ENCODE assay signal across 8 cellular contexts in the genomic region with DNA sequence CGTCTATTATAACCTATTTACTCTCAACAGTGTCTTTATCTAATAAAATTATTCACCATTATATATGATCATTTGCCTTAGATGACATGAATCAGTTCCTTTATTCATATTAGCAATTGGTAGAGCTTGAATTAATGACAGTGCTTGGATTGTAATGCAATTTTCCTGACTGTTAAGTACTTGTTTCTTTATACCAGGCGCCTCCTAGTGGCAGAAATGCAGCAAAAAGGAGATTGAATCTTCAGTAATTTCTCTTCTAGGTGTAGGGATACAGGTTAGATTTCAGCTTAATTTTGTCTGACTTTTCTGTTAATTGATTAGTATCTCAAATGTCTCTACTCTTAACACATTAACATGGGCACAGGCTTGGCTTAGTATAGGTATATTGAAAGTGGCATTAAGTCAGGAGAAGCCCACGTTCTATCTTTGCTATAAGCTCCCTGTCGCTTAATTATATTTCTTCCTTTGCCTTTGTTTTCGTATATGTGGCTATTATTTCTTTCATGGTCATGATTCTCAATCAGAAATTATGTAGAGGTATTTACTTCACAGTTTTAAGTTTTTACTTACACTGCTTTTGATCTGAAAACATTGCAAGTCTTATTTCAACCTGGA. TPM values are rescaled to one million over a fixed set of nuclear protein-coding genes. Genes with fewer than 3 reads are reported as not detected.
DNase-seq lines count a peak whose midpoint lies in the region; ATAC-seq, FAIRE-seq and TF ChIP-seq lines count a peak whose summit lies in the region.

No MANE protein-coding gene starts in this region.

- peak; percentile 38 for ATAC-seq in activated T-helper 17 cell treated with anti-CD3 and anti-CD28 coated beads, Interleukin-2, amount 50 U/mL, for 72 hours (replicated peaks)
- ATAC-seq in pancreas, result peak; percentile 68 to 84 (median 82)
- no peak for ATAC-seq in HG02798 (IDR thresholded peaks at IDR 0.05; ENCODE audit: poor library complexity, unreplicated experiment)
- ATAC-seq in GM19395 (IDR thresholded peaks at IDR 0.05; ENCODE audit: unreplicated experiment), result no peak

- TF ChIP-seq CTCF in KMS-11 (conservative IDR thresholded peaks at IDR 0.05; ENCODE audit: low read depth, low read length), result peak; percentile 68
- peak; percentile 53 to 80 (median 69) for TF ChIP-seq CTCF in pancreas (IDR thresholded peaks at IDR 0.05)

- no peak overlapping the region for H2AFZ ChIP-seq in KMS-11 (ENCODE audit: low read depth)

- H3K4me1 ChIP-seq in KMS-11 (ENCODE audit: low read depth, poor library complexity, severe bottlenecking) (no peaks in the 10 kb centered on the region), pancreas (no peaks in the 10 kb centered on the region)

- FAIRE-seq in frontal cortex (lab: Jason Lieb, UNC) (peak; percentile 91), pancreas (lab: Jason Lieb, UNC) (peak; percentile 96)

- intact Hi-C loops in pancreas (cut with DNase I), result loop anchor here in 2 of 3 donors (5.0 to 10.0 kb wide), 2 partner anchors 465 to 467 kb away; no protein-coding TSS in a partner anchor

- H3K27me3 ChIP-seq in KMS-11 (ENCODE audit: insufficient read depth, low read depth) (no peaks in the 10 kb centered on the region), pancreas (peaks cover 0 to 3% (median 0%) of the 10 kb centered on the region in 4 donors)

- H3K36me3 ChIP-seq in KMS-11 (ENCODE audit: insufficient read depth), result no peaks in the 10 kb centered on the region
- no peaks in the 10 kb centered on the region for H3K36me3 ChIP-seq in pancreas

- H3K9ac ChIP-seq in KMS-11, result no peak overlapping the region

- peak; percentile 37 for DNase-seq in Daoy (ENCODE audit: low read depth)
- peak; percentile 79 for DNase-seq in OCI-M1 (lab: John Stamatoyannopoulos, UW)
- DNase-seq in frontal cortex (ENCODE audit: low spot score in 2 of 2), result peak; percentile 38 to 50
- peak in 4 of 6 donors; percentile 39 to 65 (median 52) for DNase-seq in pancreas

- no peaks in the 10 kb centered on the region for H3K9me3 ChIP-seq in pancreas

- no peaks in the 10 kb centered on the region for H3K9me3 Mint-ChIP-seq in activated T-helper 17 cell treated with anti-CD3 and anti-CD28 coated beads, Interleukin-2, amount 50 U/mL, for 72 hours

- no peaks in the 10 kb centered on the region for H4K20me1 ChIP-seq in KMS-11 (ENCODE audit: insufficient read depth)

- no peak overlapping the region for H3K27ac Mint-ChIP-seq in activated T-helper 17 cell treated with anti-CD3 and anti-CD28 coated beads, Interleukin-2, amount 50 U/mL, for 72 hours

- H3K4me2 ChIP-seq in KMS-11, result no peak overlapping the region

- no peaks in the 10 kb centered on the region for H3K79me2 ChIP-seq in KMS-11 (ENCODE audit: insufficient read depth, low read depth)

- peaks cover 9% of the 10 kb centered on the region for H3K27me3 Mint-ChIP-seq in activated T-helper 17 cell treated with anti-CD3 and anti-CD28 coated beads, Interleukin-2, amount 50 U/mL, for 72 hours

- 44 to 53% methylated on average over 5 of the region's 5 CpGs for WGBS in pancreas, 2 donors

- H3K4me3 ChIP-seq in KMS-11 (IDR thresholded peaks at IDR 0.05; ENCODE audit: insufficient read depth, low read depth, low read length), result no peak overlapping the region
- H3K4me3 ChIP-seq in pancreas, result no peak overlapping the region

- H3K27ac ChIP-seq in KMS-11 (no peak overlapping the region), pancreas (no peak overlapping the region)

- H3K36me3 Mint-ChIP-seq in activated T-helper 17 cell treated with anti-CD3 and anti-CD28 coated beads, Interleukin-2, amount 50 U/mL, for 72 hours (ENCODE audit: low read depth), result no peaks in the 10 kb centered on the region

- no peaks in the 10 kb centered on the region for H3K4me1 Mint-ChIP-seq in activated T-helper 17 cell treated with anti-CD3 and anti-CD28 coated beads, Interleukin-2, amount 50 U/mL, for 72 hours

- H3K4me3 Mint-ChIP-seq in activated T-helper 17 cell treated with anti-CD3 and anti-CD28 coated beads, Interleukin-2, amount 50 U/mL, for 72 hours, result no peak overlapping the region

RNA-seq across cellular contexts. Expression of a gene that starts 9.1 kb away (rescaled TPM):
- total RNA-seq in Daoy (2014; rRNA removed; shearing (Covaris generic)), result 12.7 and 13.5 TPM in 2 replicates
- 1 to 10 TPM; 1.1 to 7.5 TPM for total RNA-seq in activated T-helper 17 cell treated with anti-CD3 and anti-CD28 coated beads, Interleukin-2, amount 50 U/mL, for 72 hours
- total RNA-seq in frontal cortex, result 24.5 TPM
- 10 to 100 TPM in 1 of 6 donors, 1 to 10 TPM in 5; 1.8 to 13.4 (median 5.9) TPM for total RNA-seq in pancreas
- 1 to 10 TPM; 6.5 to 8.9 TPM for polyA plus RNA-seq in pancreas

RNA-seq across cellular contexts. Expression of a gene that starts 43.3 kb away (rescaled TPM):
- total RNA-seq in Daoy (2014; rRNA removed; shearing (Covaris generic)), result 15.7 and 16.8 TPM in 2 replicates
- 10 to 100 TPM; 31.3 to 47.3 TPM for total RNA-seq in activated T-helper 17 cell treated with anti-CD3 and anti-CD28 coated beads, Interleukin-2, amount 50 U/mL, for 72 hours
- total RNA-seq in frontal cortex (44.4 TPM), pancreas (10 to 100 TPM; 24.4 to 30.7 (median 27.7) TPM)
- polyA plus RNA-seq in pancreas, result 1 to 10 TPM; 6.7 to 9.4 TPM

Comparison
In these comparisons a context has a peak if more than half of its experiments do, and no peak if none do; other contexts are left out.
1. ATAC-seq: peak in activated T-helper 17 cell treated with anti-CD3 and anti-CD28 coated beads, Interleukin-2, amount 50 U/mL, for 72 hours (single experiment) and pancreas (4 of 4); none in HG02798 (single experiment) and GM19395 (single experiment).
2. Peak in every context shown above with its lines, with median percentiles within 50 percentile points of each other: DNase-seq.